Comparison of ENCODE assay signal across 20 cellular contexts in genomic region chr11:70174846-70175764, GRCh38.
DNase-seq lines count a peak whose midpoint lies in the region; ATAC-seq and TF ChIP-seq lines count a peak whose summit lies in the region.
"Had no signal": no experiment of that assay in that cellular context is flagged by ENCODE, and none has a peak within 500 bp of the region (broad histone marks: within the 10 kb centered on the region; RNA-seq: fewer than 3 reads in every experiment).

No MANE protein-coding gene starts in this region.

- H3K27me3 ChIP-seq in WERI-Rb-1 (ENCODE audit: insufficient read depth, low read depth, severe bottlenecking): no peaks in the 10 kb centered on the region

- no peaks in the 10 kb centered on the region for H3K9me3 ChIP-seq in WERI-Rb-1 (ENCODE audit: severe bottlenecking)
- H3K9me3 ChIP-seq: left ventricle myocardium inferior had no signal

- no peak for TF ChIP-seq CTCF in WERI-Rb-1 (IDR thresholded peaks at IDR 0.05; ENCODE audit: low read depth, low read length)
- TF ChIP-seq CTCF in nephron progenitor cell (IDR thresholded peaks at IDR 0.05): no peak

- peak overlapping the region; percentile 64 for H3K27ac ChIP-seq in WERI-Rb-1
- H3K27ac ChIP-seq: 22Rv1, left ventricle myocardium inferior, RWPE1 had no signal

- H3K4me3 Mint-ChIP-seq in nephron progenitor cell: peak overlapping the region; percentile 19
- H3K4me3 Mint-ChIP-seq: activated CD8-positive, alpha-beta T cell treated with anti-CD3 and anti-CD28 coated beads, Interleukin-2, amount 10 ng/mL, durations not matched to agents 7 days and 5 days; stimulated activated effector memory CD8-positive, alpha-beta T cell treated with anti-CD3 and anti-CD28 coated beads, Interleukin-12 subunit alpha, Interleukin-12 subunit beta, amount 100 ng/mL, for 72 hours; T-cell; type B pancreatic cell had no signal

- H3K36me3 Mint-ChIP-seq in nephron progenitor cell (ENCODE audit: low read depth): no peaks in the 10 kb centered on the region
- H3K36me3 Mint-ChIP-seq: stimulated activated effector memory CD8-positive, alpha-beta T cell treated with anti-CD3 and anti-CD28 coated beads, Interleukin-12 subunit alpha, Interleukin-12 subunit beta, amount 100 ng/mL, for 72 hours; T-cell; type B pancreatic cell had no signal

- H3K27ac Mint-ChIP-seq in nephron progenitor cell: peak overlapping the region; percentile 61
- H3K27ac Mint-ChIP-seq: activated CD8-positive, alpha-beta T cell treated with anti-CD3 and anti-CD28 coated beads, Interleukin-2, amount 10 ng/mL, durations not matched to agents 7 days and 5 days; stimulated activated effector memory CD8-positive, alpha-beta T cell treated with anti-CD3 and anti-CD28 coated beads, Interleukin-12 subunit alpha, Interleukin-12 subunit beta, amount 100 ng/mL, for 72 hours; T-cell; type B pancreatic cell had no signal

- no peaks in the 10 kb centered on the region for H3K9me3 Mint-ChIP-seq in nephron progenitor cell
- H3K9me3 Mint-ChIP-seq: stimulated activated effector memory CD8-positive, alpha-beta T cell treated with anti-CD3 and anti-CD28 coated beads, Interleukin-12 subunit alpha, Interleukin-12 subunit beta, amount 100 ng/mL, for 72 hours; T-cell; type B pancreatic cell had no signal

- no peak for ATAC-seq in GM21825 (IDR thresholded peaks at IDR 0.05; ENCODE audit: unreplicated experiment)
- no peak for ATAC-seq in HG03097 (IDR thresholded peaks at IDR 0.05; ENCODE audit: low FRiP score, unreplicated experiment)
- ATAC-seq: activated CD8-positive, alpha-beta T cell treated with anti-CD3 and anti-CD28 coated beads, Interleukin-2, amount 10 ng/mL, durations not matched to agents 7 days and 5 days; stimulated activated effector memory CD8-positive, alpha-beta T cell treated with anti-CD3 and anti-CD28 coated beads, Interleukin-12 subunit alpha, Interleukin-12 subunit beta, amount 100 ng/mL, for 72 hours; T-cell had no signal

- no peak overlapping the region for H3K4me3 ChIP-seq in WERI-Rb-1 (ENCODE audit: low read depth, low read length)
- H3K4me3 ChIP-seq: left ventricle myocardium inferior had no signal

- peaks cover 10% of the 10 kb centered on the region for H3K27me3 Mint-ChIP-seq in nephron progenitor cell (ENCODE audit: low read depth, poor library complexity)

- peak; percentile 48 for DNase-seq in DMS153 (lab: John Stamatoyannopoulos, UW)
- DNase-seq in DMS153 treated with DMSO at 0.1 percent for 48 hours (lab: John Stamatoyannopoulos, UW; ENCODE audit: unreplicated experiment): no peak
- peak; percentile 57 for DNase-seq in ELF-1 (ENCODE audit: low read depth, low spot score)
- peak; percentile 61 for DNase-seq in WERI-Rb-1
- peak; percentile 25 for DNase-seq in nephron progenitor cell
- no peak for DNase-seq in globus pallidus (ENCODE audit: low spot score)
- DNase-seq: activated CD8-positive, alpha-beta T cell treated with anti-CD3 and anti-CD28 coated beads, Interleukin-2, amount 10 ng/mL, durations not matched to agents 7 days and 5 days; C1 segment of cervical spinal cord; foreskin melanocyte; Karpas-422; left ventricle myocardium inferior; NCI-H1694 treated with DMSO at 0.1 percent for 48 hours; NCI-H774; T-cell had no signal

- no peaks in the 10 kb centered on the region for H3K36me3 ChIP-seq in WERI-Rb-1
- H3K36me3 ChIP-seq: left ventricle myocardium inferior had no signal

- peaks cover 38% of the 10 kb centered on the region for H3K4me1 Mint-ChIP-seq in nephron progenitor cell
- H3K4me1 Mint-ChIP-seq: stimulated activated effector memory CD8-positive, alpha-beta T cell treated with anti-CD3 and anti-CD28 coated beads, Interleukin-12 subunit alpha, Interleukin-12 subunit beta, amount 100 ng/mL, for 72 hours had no signal

Comparison
In these comparisons a context has a peak if more than half of its experiments do, and no peak if none do; other contexts are left out.
1. DNase-seq: peak in DMS153 (single experiment), ELF-1 (single experiment), WERI-Rb-1 (single experiment) and nephron progenitor cell (single experiment); none in DMS153 treated with DMSO at 0.1 percent for 48 hours (single experiment) and globus pallidus (single experiment).